11 cellular contexts compared by ENCODE assay signal in genomic region chr2:85756822-85757435, GRCh38. TPM values are rescaled to one million over a fixed set of nuclear protein-coding genes. Genes with fewer than 3 reads are reported as not detected.
DNase-seq lines count a peak whose midpoint lies in the region; ATAC-seq and TF ChIP-seq lines count a peak whose summit lies in the region.
"Had no signal": no experiment of that assay in that cellular context is flagged by ENCODE, and none has a peak within 500 bp of the region (broad histone marks: within the 10 kb centered on the region; RNA-seq: fewer than 3 reads in every experiment).

No MANE protein-coding gene starts in this region.

- intact Hi-C loops in Right ventricle myocardium superior (cut with DNase I): no loop called here
- intact Hi-C loops in Right ventricle myocardium inferior (cut with DNase I): no loop called here
- intact Hi-C loops in aorta (cut with DNase I): no loop called here

- H3K9me3 ChIP-seq in fibroblast of lung (ENCODE audit: control insufficient read depth, insufficient read depth, low read depth, low read length): no peaks in the 10 kb centered on the region
- H3K9me3 ChIP-seq in neuronal stem cell (replicated peaks in 1 of 2; ENCODE audit: control insufficient read depth in 2 of 2, insufficient read depth in 1 of 2, low read depth in 1 of 2, low read length in 2 of 2): no peaks in the 10 kb centered on the region
- no peaks in the 10 kb centered on the region for H3K9me3 ChIP-seq in aorta (ENCODE audit: control insufficient read depth, low read length)

- H3K4me1 ChIP-seq in fibroblast of lung (ENCODE audit: control insufficient read depth, extremely low read depth, insufficient read depth, low read length): peaks cover 7% of the 10 kb centered on the region
- peaks cover 6 to 26% of the 10 kb centered on the region in 2 donors for H3K4me1 ChIP-seq in neuronal stem cell (ENCODE audit: control insufficient read depth in 2 of 2, insufficient read depth in 1 of 2, low read depth in 1 of 2, low read length in 2 of 2)
- H3K4me1 ChIP-seq in aorta (ENCODE audit: control insufficient read depth in 1 of 2, insufficient read depth in 2 of 2, low read length in 2 of 2): no peaks in the 10 kb centered on the region

- DNase-seq in Right ventricle myocardium superior (peak; percentile 35), Right ventricle myocardium inferior (ENCODE audit: missing footprints) (no peak), fibroblast of lung (ENCODE audit: low read depth in 2 of 2) (no peak), neuronal stem cell (ENCODE audit: low spot score) (no peak), aorta (peak in 1 of 2 donors; percentile 37), NCI-H524 treated with DMSO at 0.1 percent for 48 hours (lab: John Stamatoyannopoulos, UW) (no peak), H7 (no peak), NCI-H2196 treated with DMSO at 0.1 percent for 48 hours (lab: John Stamatoyannopoulos, UW; ENCODE audit: unreplicated experiment) (no peak)
- DNase-seq: NCI-H446; stimulated activated CD4-positive, alpha-beta T cell treated with anti-CD3 and anti-CD28 coated beads, Interleukin-4, amount 100 ng/mL, for 1 hour had no signal

- H3K9ac ChIP-seq in fibroblast of lung (ENCODE audit: insufficient read depth, low read length) (no peak overlapping the region), neuronal stem cell (ENCODE audit: low read depth, low read length, poor library complexity) (no peak overlapping the region)

- H3K79me1 ChIP-seq in neuronal stem cell (ENCODE audit: low read depth, low read length): peaks cover 7% of the 10 kb centered on the region

- no peak for TF ChIP-seq CTCF in fibroblast of lung (conservative IDR thresholded peaks at IDR 0.05 in 1 of 2, IDR thresholded peaks at IDR 0.05 in 1 of 2; ENCODE audit: low read depth in 1 of 2, low read length in 2 of 2)

- no peak for ATAC-seq in Right ventricle myocardium superior (ENCODE audit: poor library complexity)
- ATAC-seq in Right ventricle myocardium inferior: no peak
- ATAC-seq in aorta (ENCODE audit: low FRiP score): no peak
- ATAC-seq: WTC11 had no signal

- H2BK15ac ChIP-seq in neuronal stem cell (ENCODE audit: low read length): peak overlapping the region; percentile 8

- peaks cover 62% of the 10 kb centered on the region for H3K79me2 ChIP-seq in fibroblast of lung (ENCODE audit: control insufficient read depth, insufficient read depth, low read length)

- no peak overlapping the region for H3K23ac ChIP-seq in neuronal stem cell (ENCODE audit: low read depth, low read length, poor library complexity)

- no peak overlapping the region for H3K4ac ChIP-seq in neuronal stem cell (ENCODE audit: low read length)

- no peak overlapping the region for H4K8ac ChIP-seq in neuronal stem cell (ENCODE audit: low read depth, low read length)

- H3K27me3 ChIP-seq in fibroblast of lung (ENCODE audit: control insufficient read depth, insufficient read depth, low read length): no peaks in the 10 kb centered on the region
- H3K27me3 ChIP-seq in neuronal stem cell (ENCODE audit: control insufficient read depth in 3 of 3, insufficient read depth in 3 of 3, low read depth in 1 of 3, low read length in 3 of 3): peaks cover 0 to 50% (median 3%) of the 10 kb centered on the region in 3 experiments
- no peaks in the 10 kb centered on the region for H3K27me3 ChIP-seq in aorta (ENCODE audit: control insufficient read depth in 1 of 2, insufficient read depth in 2 of 2, low read length in 1 of 2)
- H3K27me3 ChIP-seq in H7 (ENCODE audit: control insufficient read depth, insufficient read depth, low read length): peaks cover 54% of the 10 kb centered on the region

- peak overlapping the region in 1 of 4 experiments; percentile 95 for H3K4me3 ChIP-seq in fibroblast of lung (replicated peaks in 1 of 4; ENCODE audit: control extremely low read depth in 1 of 4, insufficient read depth in 1 of 4, low read depth in 3 of 4, low read length in 4 of 4)
- H3K4me3 ChIP-seq in neuronal stem cell (ENCODE audit: low read length in 2 of 2): no peak overlapping the region
- H3K4me3 ChIP-seq in aorta (ENCODE audit: low read length in 2 of 2): peak overlapping the region; percentile 87 to 92
- no peak overlapping the region for H3K4me3 ChIP-seq in H7 (ENCODE audit: insufficient read depth, low read depth, low read length)

- no peaks in the 10 kb centered on the region for H4K20me1 ChIP-seq in fibroblast of lung (ENCODE audit: control insufficient read depth, extremely low read depth, insufficient read depth, low read length)

- H3K27ac ChIP-seq in fibroblast of lung (ENCODE audit: insufficient read depth, low read length) (no peak overlapping the region), neuronal stem cell (replicated peaks; ENCODE audit: low read length) (no peak overlapping the region), aorta (ENCODE audit: low read depth in 1 of 2, low read length in 2 of 2) (no peak overlapping the region)

- WGBS in neuronal stem cell (ENCODE audit: extremely low coverage in 2 of 2, insufficient read length in 2 of 2, insufficient replicate concordance in 1 of 2), 2 donors: no CpG with 5 or more reads among the region's 9 CpGs
- 49 to 55% methylated on average over 9 of the region's 9 CpGs for WGBS in aorta, 2 donors

- no peak overlapping the region for H2BK120ac ChIP-seq in neuronal stem cell (ENCODE audit: low read depth, low read length)

- peak overlapping the region; percentile 4 for H2BK12ac ChIP-seq in neuronal stem cell (ENCODE audit: low read length)

- no peak overlapping the region for H2BK5ac ChIP-seq in neuronal stem cell (ENCODE audit: low read length)

- no peak overlapping the region for H3K14ac ChIP-seq in neuronal stem cell (ENCODE audit: low read length)

- no peak overlapping the region for H2AFZ ChIP-seq in fibroblast of lung (ENCODE audit: low read length)
- H2AFZ ChIP-seq in neuronal stem cell (ENCODE audit: low read length): no peak overlapping the region

- no peak overlapping the region for H4K91ac ChIP-seq in neuronal stem cell (ENCODE audit: low read depth, low read length, poor library complexity)

- H3K4me2 ChIP-seq in fibroblast of lung (ENCODE audit: extremely low read depth, insufficient read depth, low read length) (peak overlapping the region; percentile 89), neuronal stem cell (ENCODE audit: insufficient read depth, low read length, poor library complexity, severe bottlenecking) (no peak overlapping the region)

- H3K36me3 ChIP-seq in fibroblast of lung (ENCODE audit: control insufficient read depth, insufficient read depth, low read length) (peaks cover 8% of the 10 kb centered on the region), neuronal stem cell (replicated peaks in 1 of 2; ENCODE audit: control insufficient read depth in 2 of 2, insufficient read depth in 2 of 2, low read length in 2 of 2) (peaks cover 0 to 11% of the 10 kb centered on the region in 2 donors), aorta (ENCODE audit: control insufficient read depth in 1 of 2, insufficient read depth in 2 of 2, low read length in 1 of 2) (no peaks in the 10 kb centered on the region), H7 (replicated peaks; ENCODE audit: control insufficient read depth, insufficient read depth, low read length) (no peaks in the 10 kb centered on the region)

- H2AK5ac ChIP-seq in neuronal stem cell (ENCODE audit: low read depth, low read length): peak overlapping the region; percentile 28

- H3K18ac ChIP-seq in neuronal stem cell (ENCODE audit: low read length): no peak overlapping the region

RNA-seq across cellular contexts. Expression of gene ATOH8, which starts 3.1 kb away (rescaled TPM):
- 25.8 TPM for total RNA-seq in Right ventricle myocardium superior
- 29.1 TPM for total RNA-seq in Right ventricle myocardium inferior
- 19.0 and 19.2 TPM in 2 replicates for total RNA-seq in fibroblast of lung
- polyA plus RNA-seq in fibroblast of lung: 5.6 and 7.1 TPM in 2 replicates
- polyA plus RNA-seq in fibroblast of lung (2012): 11.7 and 17.4 TPM in 2 replicates
- 12.8 and 15.6 TPM in 2 replicates for polyA minus RNA-seq in fibroblast of lung (ENCODE audit: low replicate concordance)
- polyA plus RNA-seq in neuronal stem cell (2013, experiment 1 of 2): 1.8 TPM
- 1.6 TPM for polyA plus RNA-seq in neuronal stem cell (2013, experiment 2 of 2)
- 10 to 100 TPM; 56.7 to 68.5 TPM for total RNA-seq in aorta
- polyA plus RNA-seq in aorta: 10 to 100 TPM; 51.5 to 78.8 TPM
- 0.33 and 1.1 TPM in 2 replicates for total RNA-seq in H7 (2014; rRNA removed; shearing (Covaris generic))

Comparison
In these comparisons a context has a peak if more than half of its experiments do, and no peak if none do; other contexts are left out.
1. H3K4me3 ChIP-seq: peak in aorta (2 of 2); none in neuronal stem cell (0 of 2) and H7 (single experiment).